ENCODE assay signal across 1 cellular context in the genomic region with DNA sequence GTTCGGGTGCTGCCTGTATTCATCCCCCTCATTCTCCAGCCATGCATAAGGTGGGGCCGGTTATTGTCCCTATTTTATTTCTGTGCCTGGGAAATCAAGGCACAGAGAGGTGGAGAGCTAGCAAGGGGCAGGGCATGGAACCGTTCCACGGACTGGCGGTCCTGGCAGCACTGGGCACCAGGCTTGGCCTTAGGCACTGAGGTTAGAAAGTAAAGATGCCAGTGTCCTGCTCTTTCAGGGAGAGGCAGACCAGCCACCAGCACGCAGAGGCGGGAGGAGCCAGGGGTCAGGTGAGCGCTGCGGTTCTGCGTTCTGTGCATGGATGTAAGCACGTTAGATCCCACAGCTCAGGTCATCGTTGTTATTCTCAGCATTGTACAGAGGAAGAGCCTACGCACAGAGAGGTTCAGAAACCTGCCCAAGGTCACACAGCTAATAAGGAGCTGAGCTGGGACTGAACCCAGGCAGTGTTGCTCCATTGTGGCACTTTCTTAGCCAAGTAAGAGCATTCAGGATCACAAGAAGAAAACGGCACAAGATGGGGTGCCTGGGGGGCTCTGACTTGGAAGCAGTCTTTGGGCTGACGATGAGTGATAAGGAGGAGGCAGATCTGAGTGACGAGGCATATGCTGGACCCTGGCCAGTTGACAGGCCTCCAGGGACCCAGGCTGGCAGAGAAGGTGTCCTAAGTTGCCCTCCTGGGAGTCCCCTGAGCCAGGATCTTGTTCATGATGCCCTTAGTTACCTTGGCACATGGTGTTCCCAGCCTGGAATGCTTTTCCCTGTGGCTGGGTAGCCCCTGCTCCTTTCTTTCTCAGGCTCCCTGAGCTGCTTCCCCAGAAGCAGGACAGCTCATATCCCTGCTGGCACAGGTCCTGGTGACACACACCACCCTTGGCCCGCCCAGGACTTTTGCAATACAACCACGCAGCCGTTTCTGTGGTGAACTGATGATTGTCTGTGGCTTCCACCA.
TF ChIP-seq lines count a peak whose summit lies in the region.

No MANE protein-coding gene starts in this region.

TF ChIP-seq in K562, 482 proteins besides CTCF, POLR2A, EP300 and RAD21 (continued from another document):
- peak; percentile 76 for TF ChIP-seq RBM25 (IDR thresholded peaks at IDR 0.05; ENCODE audit: low read depth, low read length, severe bottlenecking)
- TF ChIP-seq, protein P1, sequence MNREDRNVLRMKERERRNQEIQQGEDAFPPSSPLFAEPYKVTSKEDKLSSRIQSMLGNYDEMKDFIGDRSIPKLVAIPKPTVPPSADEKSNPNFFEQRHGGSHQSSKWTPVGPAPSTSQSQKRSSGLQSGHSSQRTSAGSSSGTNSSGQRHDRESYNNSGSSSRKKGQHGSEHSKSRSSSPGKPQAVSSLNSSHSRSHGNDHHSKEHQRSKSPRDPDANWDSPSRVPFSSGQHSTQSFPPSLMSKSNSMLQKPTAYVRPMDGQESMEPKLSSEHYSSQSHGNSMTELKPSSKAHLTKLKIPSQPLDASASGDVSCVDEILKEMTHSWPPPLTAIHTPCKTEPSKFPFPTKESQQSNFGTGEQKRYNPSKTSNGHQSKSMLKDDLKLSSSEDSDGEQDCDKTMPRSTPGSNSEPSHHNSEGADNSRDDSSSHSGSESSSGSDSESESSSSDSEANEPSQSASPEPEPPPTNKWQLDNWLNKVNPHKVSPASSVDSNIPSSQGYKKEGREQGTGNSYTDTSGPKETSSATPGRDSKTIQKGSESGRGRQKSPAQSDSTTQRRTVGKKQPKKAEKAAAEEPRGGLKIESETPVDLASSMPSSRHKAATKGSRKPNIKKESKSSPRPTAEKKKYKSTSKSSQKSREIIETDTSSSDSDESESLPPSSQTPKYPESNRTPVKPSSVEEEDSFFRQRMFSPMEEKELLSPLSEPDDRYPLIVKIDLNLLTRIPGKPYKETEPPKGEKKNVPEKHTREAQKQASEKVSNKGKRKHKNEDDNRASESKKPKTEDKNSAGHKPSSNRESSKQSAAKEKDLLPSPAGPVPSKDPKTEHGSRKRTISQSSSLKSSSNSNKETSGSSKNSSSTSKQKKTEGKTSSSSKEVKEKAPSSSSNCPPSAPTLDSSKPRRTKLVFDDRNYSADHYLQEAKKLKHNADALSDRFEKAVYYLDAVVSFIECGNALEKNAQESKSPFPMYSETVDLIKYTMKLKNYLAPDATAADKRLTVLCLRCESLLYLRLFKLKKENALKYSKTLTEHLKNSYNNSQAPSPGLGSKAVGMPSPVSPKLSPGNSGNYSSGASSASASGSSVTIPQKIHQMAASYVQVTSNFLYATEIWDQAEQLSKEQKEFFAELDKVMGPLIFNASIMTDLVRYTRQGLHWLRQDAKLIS (CRISPR knock-in tag; IDR thresholded peaks at IDR 0.05) = no peak
- TF ChIP-seq EWSR1 (IDR thresholded peaks at IDR 0.05; ENCODE audit: borderline replicate concordance, low read depth, partially characterized antibody) = no peak
- no peak for TF ChIP-seq PTTG1 (tag; IDR thresholded peaks at IDR 0.05; ENCODE audit: low read depth)
- TF ChIP-seq, protein P2, sequence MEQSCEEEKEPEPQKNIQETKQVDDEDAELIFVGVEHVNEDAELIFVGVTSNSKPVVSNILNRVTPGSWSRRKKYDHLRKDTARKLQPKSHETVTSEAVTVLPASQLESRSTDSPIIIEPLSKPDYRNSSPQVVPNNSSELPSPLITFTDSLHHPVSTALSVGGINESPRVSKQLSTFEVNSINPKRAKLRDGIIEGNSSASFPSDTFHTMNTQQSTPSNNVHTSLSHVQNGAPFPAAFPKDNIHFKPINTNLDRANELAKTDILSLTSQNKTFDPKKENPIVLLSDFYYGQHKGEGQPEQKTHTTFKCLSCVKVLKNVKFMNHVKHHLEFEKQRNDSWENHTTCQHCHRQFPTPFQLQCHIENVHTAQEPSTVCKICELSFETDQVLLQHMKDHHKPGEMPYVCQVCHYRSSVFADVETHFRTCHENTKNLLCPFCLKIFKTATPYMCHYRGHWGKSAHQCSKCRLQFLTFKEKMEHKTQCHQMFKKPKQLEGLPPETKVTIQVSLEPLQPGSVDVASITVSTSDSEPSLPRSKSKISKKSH (CRISPR knock-in tag; IDR thresholded peaks at IDR 0.05) = no peak
- TF ChIP-seq ZNF197 (CRISPR knock-in tag; IDR thresholded peaks at IDR 0.05; ENCODE audit: low read depth) = no peak
- no peak for TF ChIP-seq RFX7 (CRISPR knock-in tag; IDR thresholded peaks at IDR 0.05)
